ENCODE assay signal across 8 cellular contexts in the genomic region with DNA sequence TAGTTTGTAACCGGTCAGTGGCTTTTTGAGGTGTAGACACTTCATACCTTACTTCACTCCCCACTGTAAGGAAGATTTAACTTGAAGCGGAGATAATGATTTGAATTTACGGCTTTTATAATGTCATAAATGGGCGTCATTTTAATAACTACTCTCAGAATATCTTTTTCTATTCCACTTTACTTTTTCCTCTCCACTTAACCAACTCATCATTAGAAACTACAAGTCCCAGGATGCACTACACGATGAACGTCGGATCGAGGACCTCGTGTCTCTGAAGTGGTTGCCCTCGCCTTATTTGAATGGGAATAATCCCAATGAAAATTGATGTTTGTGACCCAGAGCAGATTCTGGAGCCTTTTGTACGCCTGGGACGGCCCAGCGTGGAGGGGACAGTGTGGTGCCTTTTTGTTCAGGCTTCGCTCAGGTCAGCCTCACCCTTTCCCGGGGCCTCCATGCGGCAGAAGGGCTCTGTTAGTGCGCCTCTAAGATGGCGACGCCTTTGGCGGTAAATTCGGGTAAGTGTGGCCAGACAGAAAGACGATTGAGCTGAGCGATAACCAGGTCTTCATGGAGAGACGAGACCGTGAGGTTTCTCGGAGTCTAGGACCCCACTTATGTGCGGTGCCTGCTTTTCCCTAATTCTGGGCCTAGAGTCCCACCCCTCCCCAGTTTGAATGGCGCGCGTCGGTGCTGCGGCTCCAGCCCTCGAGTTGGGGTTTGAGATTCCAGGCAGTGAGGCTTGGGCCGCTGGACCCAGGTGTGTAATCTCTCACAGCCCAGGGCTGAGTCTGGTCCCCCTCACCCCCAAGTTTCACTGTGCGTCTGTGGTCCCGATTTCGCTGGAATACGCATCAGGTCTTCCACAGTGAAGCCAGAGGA. TPM values are rescaled to one million over a fixed set of nuclear protein-coding genes. Genes with fewer than 3 reads are reported as not detected.
A peak's percentile ranks its signal among the peaks of the same experiment; 100 is the strongest.
DNase-seq lines count a peak whose midpoint lies in the region; TF ChIP-seq lines count a peak whose summit lies in the region.

A gene with protein sequence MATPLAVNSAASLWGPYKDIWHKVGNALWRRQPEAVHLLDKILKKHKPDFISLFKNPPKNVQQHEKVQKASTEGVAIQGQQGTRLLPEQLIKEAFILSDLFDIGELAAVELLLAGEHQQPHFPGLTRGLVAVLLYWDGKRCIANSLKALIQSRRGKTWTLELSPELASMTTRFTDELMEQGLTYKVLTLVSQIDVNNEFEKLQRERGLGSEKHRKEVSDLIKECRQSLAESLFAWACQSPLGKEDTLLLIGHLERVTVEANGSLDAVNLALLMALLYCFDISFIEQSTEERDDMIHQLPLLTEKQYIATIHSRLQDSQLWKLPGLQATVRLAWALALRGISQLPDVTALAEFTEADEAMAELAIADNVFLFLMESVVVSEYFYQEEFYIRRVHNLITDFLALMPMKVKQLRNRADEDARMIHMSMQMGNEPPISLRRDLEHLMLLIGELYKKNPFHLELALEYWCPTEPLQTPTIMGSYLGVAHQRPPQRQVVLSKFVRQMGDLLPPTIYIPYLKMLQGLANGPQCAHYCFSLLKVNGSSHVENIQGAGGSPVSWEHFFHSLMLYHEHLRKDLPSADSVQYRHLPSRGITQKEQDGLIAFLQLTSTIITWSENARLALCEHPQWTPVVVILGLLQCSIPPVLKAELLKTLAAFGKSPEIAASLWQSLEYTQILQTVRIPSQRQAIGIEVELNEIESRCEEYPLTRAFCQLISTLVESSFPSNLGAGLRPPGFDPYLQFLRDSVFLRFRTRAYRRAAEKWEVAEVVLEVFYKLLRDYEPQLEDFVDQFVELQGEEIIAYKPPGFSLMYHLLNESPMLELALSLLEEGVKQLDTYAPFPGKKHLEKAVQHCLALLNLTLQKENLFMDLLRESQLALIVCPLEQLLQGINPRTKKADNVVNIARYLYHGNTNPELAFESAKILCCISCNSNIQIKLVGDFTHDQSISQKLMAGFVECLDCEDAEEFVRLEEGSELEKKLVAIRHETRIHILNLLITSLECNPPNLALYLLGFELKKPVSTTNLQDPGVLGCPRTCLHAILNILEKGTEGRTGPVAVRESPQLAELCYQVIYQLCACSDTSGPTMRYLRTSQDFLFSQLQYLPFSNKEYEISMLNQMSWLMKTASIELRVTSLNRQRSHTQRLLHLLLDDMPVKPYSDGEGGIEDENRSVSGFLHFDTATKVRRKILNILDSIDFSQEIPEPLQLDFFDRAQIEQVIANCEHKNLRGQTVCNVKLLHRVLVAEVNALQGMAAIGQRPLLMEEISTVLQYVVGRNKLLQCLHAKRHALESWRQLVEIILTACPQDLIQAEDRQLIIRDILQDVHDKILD (N-terminal part only) (plus strand): TSS at position 463 of the 882 bp plus-strand sequence. CDS start 28 bp downstream, at position 491.

- H3K9me3 Mint-ChIP-seq in Caco-2 (ENCODE audit: unreplicated experiment), result no peaks in the 10 kb centered on the region

- DNase-seq in Caco-2 (peak; percentile 79 to 85), GM20000 (ENCODE audit: low spot score) (peak; percentile 77), HS-5 (ENCODE audit: low read depth) (peak; percentile 63), NOMO-1 treated with DMSO at 0.1 percent for 48 hours (lab: John Stamatoyannopoulos, UW; ENCODE audit: unreplicated experiment) (peak; percentile 60)
- DNase-seq in activated CD8-positive, alpha-beta memory T cell treated with anti-CD3 and anti-CD28 coated beads for 4 hours (ENCODE audit: low read depth in 2 of 2), result peak; percentile 24 to 48
- DNase-seq in stimulated activated CD8-positive, alpha-beta memory T cell treated with anti-CD3 and anti-CD28 coated beads, Interleukin-15, amount 100 ng/mL, for 24 hours (ENCODE audit: low read depth), result peak; percentile 45

- CTCF ChIA-PET in Caco-2 (lab: Charles Lee), result interaction anchor here (0.6 kb wide), 1 partner anchor 222 kb away, joined by 3 read pairs; no protein-coding TSS in a partner anchor

- intact Hi-C loops in Caco-2 (cut with micrococcal nuclease; ENCODE audit: unreplicated experiment), result loop anchor here (1.0 to 5.0 kb wide), 4 partner anchors 45 to 277 kb away; no protein-coding TSS in a partner anchor

- H3K9me3 ChIP-seq in Caco-2 (no peaks in the 10 kb centered on the region), mesodermal cell (ENCODE audit: control insufficient read depth, low read length) (no peaks in the 10 kb centered on the region)

- H3K4me3 Mint-ChIP-seq in Caco-2 (ENCODE audit: unreplicated experiment), result no peak within 1 kb of the TSS

- TF ChIP-seq CTCF in Caco-2 (IDR thresholded peaks at IDR 0.05; ENCODE audit: insufficient read depth in 1 of 2, low read depth in 1 of 2, low read length in 1 of 2, severe bottlenecking in 1 of 2, unreplicated experiment in 1 of 2) (no peak), GM20000 (IDR thresholded peaks at IDR 0.05; ENCODE audit: extremely low read depth, missing control alignments) (no peak)

- peaks cover 7% of the 10 kb centered on the region for H3K4me1 Mint-ChIP-seq in Caco-2 (ENCODE audit: low read depth, unreplicated experiment)

- WGBS in mesodermal cell (ENCODE audit: insufficient coverage in 2 of 2), 2 experiments, result 0% methylated on average over 26 to 31 of the region's 38 CpGs

- no peaks in the 10 kb centered on the region for H3K27me3 ChIP-seq in Caco-2 (replicated peaks; ENCODE audit: control insufficient read depth, insufficient read depth, low read length)

- no peaks in the 10 kb centered on the region for H3K36me3 ChIP-seq in Caco-2 (ENCODE audit: control insufficient read depth, insufficient read depth, low read length)
- peaks cover 16% of the 10 kb centered on the region for H3K36me3 ChIP-seq in mesodermal cell (ENCODE audit: control insufficient read depth, insufficient read depth, low read length)

- H3K27me3 Mint-ChIP-seq in Caco-2 (ENCODE audit: insufficient read depth, unreplicated experiment), result peaks cover 4% of the 10 kb centered on the region

- BruUV-seq in Caco-2 (replicated peaks; lab: Mats Ljungman, UMichigan), result TSS peak; percentile 96

- H3K4me3 ChIP-seq in Caco-2 (ENCODE audit: low read depth, low read length) (peak within 1 kb of the TSS; percentile 82), mesodermal cell (ENCODE audit: extremely low read depth, insufficient read depth, low read length, poor library complexity, severe bottlenecking) (peak within 1 kb of the TSS; percentile 88)

- peaks cover 23% of the 10 kb centered on the region for H3K4me1 ChIP-seq in Caco-2
- peaks cover 6% of the 10 kb centered on the region for H3K4me1 ChIP-seq in mesodermal cell (ENCODE audit: control insufficient read depth, insufficient read depth, low read length, poor library complexity, severe bottlenecking)

- H3K27ac Mint-ChIP-seq in Caco-2 (ENCODE audit: unreplicated experiment), result no peak within 1 kb of the TSS

- peak within 1 kb of the TSS; percentile 99 for H3K27ac ChIP-seq in mesodermal cell (ENCODE audit: low read depth, low read length, severe bottlenecking)

- in situ Hi-C loops in endometrial microvascular endothelial cells (cut with HindIII; ENCODE audit: inconsistent ontology term, low pct_unique_long_range_greater_than_20kb, low sequenced_read_pairs), result no loop called here

- POLR2A ChIA-PET in Caco-2 (lab: Charles Lee), result no interaction called here

- H3K36me3 Mint-ChIP-seq in Caco-2 (ENCODE audit: insufficient read depth, unreplicated experiment), result no peaks in the 10 kb centered on the region

RNA-seq across cellular contexts. Expression of the gene that starts here (rescaled TPM):
- total RNA-seq in Caco-2 (2022) (114 and 115 TPM in 2 replicates), endometrial microvascular endothelial cells (ENCODE audit: inconsistent ontology term) (90.8 TPM)
- polyA plus RNA-seq in mesodermal cell (2013, experiment 1 of 2), result 72.9 TPM
- 63.4 TPM for polyA plus RNA-seq in mesodermal cell (2013, experiment 2 of 2)

Comparison
In these comparisons a context has a peak if more than half of its experiments do, and no peak if none do; other contexts are left out.
1. Peak in every context shown above with its lines: DNase-seq, H3K4me3 ChIP-seq and H3K27ac ChIP-seq.